Comparison of ENCODE assay signal across 11 cellular contexts in genomic region chr7:139716156-139716942, GRCh38.
"Had no signal": no experiment of that assay in that cellular context is flagged by ENCODE, and none has a peak within 500 bp of the region (broad histone marks: within the 10 kb centered on the region; RNA-seq: fewer than 3 reads in every experiment).

No MANE protein-coding gene starts in this region.

- DNase-seq: activated CD4-positive, CD25-positive, alpha-beta regulatory T cell treated with anti-CD3 and anti-CD28 coated beads, Interleukin-2, amount 50 U/mL, for 72 hours; activated naive CD4-positive, alpha-beta T cell treated with anti-CD3 and anti-CD28 coated beads, Interleukin-2, amount 10 ng/mL, durations not matched to agents 7 days and 5 days; esophagus squamous epithelium; hypothalamus; stimulated activated CD4-positive, alpha-beta T cell treated with anti-CD3 and anti-CD28 coated beads, Interleukin-2, amount 100 ng/mL, for 24 hours; T-cell; T1000; thyroid gland; uterus had no signal

- ATAC-seq: T-cell had no signal

- FAIRE-seq: astrocyte had no signal

- H3K4me3 ChIP-seq: cardiac muscle cell, esophagus squamous epithelium, thyroid gland, uterus had no signal

- H3K27ac ChIP-seq: cardiac muscle cell, esophagus squamous epithelium, thyroid gland, uterus had no signal

- H3K27me3 ChIP-seq: cardiac muscle cell, esophagus squamous epithelium, thyroid gland, uterus had no signal

- H3K36me3 ChIP-seq: uterus had no signal

- H3K9me3 ChIP-seq: esophagus squamous epithelium, thyroid gland, uterus had no signal
